In genomic region chr14:92785601-92786426, GRCh38 we compare ENCODE assay signal across 10 cellular contexts. TPM values are rescaled to one million over a fixed set of nuclear protein-coding genes. Genes with fewer than 3 reads are reported as not detected.
DNase-seq lines count a peak whose midpoint lies in the region; ATAC-seq and TF ChIP-seq lines count a peak whose summit lies in the region.
"Had no signal": no experiment of that assay in that cellular context is flagged by ENCODE, and none has a peak within 500 bp of the region (broad histone marks: within the 10 kb centered on the region; RNA-seq: fewer than 3 reads in every experiment).

No MANE protein-coding gene starts in this region.

- peak overlapping the region in 1 of 2 experiments; percentile 89 for H2BK12ac ChIP-seq in mesenchymal stem cell (ENCODE audit: low read length in 2 of 2)

- peak overlapping the region; percentile 11 for H2AFZ ChIP-seq in mesenchymal stem cell (ENCODE audit: low read depth, low read length)

- in situ Hi-C loops in ACHN (cut with HindIII; ENCODE audit: low pct_ligation_motif_present, low pct_unique_long_range_greater_than_20kb, low sequenced_read_pairs) = no loop called here

- no peaks in the 10 kb centered on the region for H3K27me3 ChIP-seq in mesenchymal stem cell (ENCODE audit: control insufficient read depth in 1 of 2, insufficient read depth in 1 of 2, low read length in 2 of 2)

- H2BK5ac ChIP-seq in mesenchymal stem cell (ENCODE audit: low read depth, low read length, poor library complexity, severe bottlenecking) = no peak overlapping the region

- H3K4me3 ChIP-seq in coronary artery = peak overlapping the region; percentile 16
- H3K4me3 ChIP-seq in mesenchymal stem cell (ENCODE audit: insufficient read depth in 1 of 2, low read depth in 1 of 2, low read length in 2 of 2) = peak overlapping the region in 1 of 2 experiments; percentile 60

- no peak overlapping the region for H3K14ac ChIP-seq in mesenchymal stem cell (ENCODE audit: low read length in 2 of 2)

- peak overlapping the region in 1 of 2 experiments; percentile 73 for H3K4ac ChIP-seq in mesenchymal stem cell (ENCODE audit: low read depth in 1 of 2, low read length in 2 of 2)

- H3K79me1 ChIP-seq in mesenchymal stem cell (replicated peaks; ENCODE audit: low read length, poor library complexity, severe bottlenecking) = no peaks in the 10 kb centered on the region

- H3K36me3 Mint-ChIP-seq in IgD-negative memory B cell = peaks cover 2% of the 10 kb centered on the region
- peaks cover 10 to 15% of the 10 kb centered on the region in 2 donors for H3K36me3 Mint-ChIP-seq in activated naive CD4-positive, alpha-beta T cell treated with anti-CD3 and anti-CD28 coated beads, Interleukin-2, amount 50 U/mL, for 72 hours

- no peak overlapping the region for H3K23ac ChIP-seq in mesenchymal stem cell (ENCODE audit: low read length in 2 of 2)

- H3K4me1 Mint-ChIP-seq in IgD-negative memory B cell = peaks cover 4 to 7% (median 6%) of the 10 kb centered on the region in 3 donors

- 68% methylated on average over 7 of the region's 7 CpGs for WGBS in mesenchymal stem cell

- H3K9me3 ChIP-seq in mesenchymal stem cell (ENCODE audit: control insufficient read depth, low read length) = peaks cover 31% of the 10 kb centered on the region

- no peak for ATAC-seq in activated naive CD4-positive, alpha-beta T cell treated with anti-CD3 and anti-CD28 coated beads, Interleukin-2, amount 50 U/mL, for 72 hours

- H2AK5ac ChIP-seq in mesenchymal stem cell (ENCODE audit: low read length, severe bottlenecking) = no peak overlapping the region

- peak overlapping the region in 2 of 3 donors; percentile 36 to 66 for H3K27ac Mint-ChIP-seq in IgD-negative memory B cell
- H3K27ac Mint-ChIP-seq in activated naive CD4-positive, alpha-beta T cell treated with anti-CD3 and anti-CD28 coated beads, Interleukin-2, amount 50 U/mL, for 72 hours = no peak overlapping the region

- H3K9ac ChIP-seq in mesenchymal stem cell (ENCODE audit: low read length) = peak overlapping the region; percentile 80

- peaks cover 2% of the 10 kb centered on the region for H3K4me1 ChIP-seq in mesenchymal stem cell (ENCODE audit: control insufficient read depth, insufficient read depth, low read depth, low read length)

- H4K91ac ChIP-seq in mesenchymal stem cell (ENCODE audit: low read length) = peak overlapping the region; percentile 50

- H3K27ac ChIP-seq in coronary artery = peak overlapping the region; percentile 56 to 86
- no peak overlapping the region for H3K27ac ChIP-seq in mesenchymal stem cell (ENCODE audit: low read length, poor library complexity, severe bottlenecking)

- H3K4me3 Mint-ChIP-seq in IgD-negative memory B cell = peak overlapping the region in 1 of 4 donors; percentile 48

- peak; percentile 54 for DNase-seq in ACHN
- DNase-seq in coronary artery (ENCODE audit: low spot score) = no peak
- peak; percentile 94 for DNase-seq in mesenchymal stem cell
- no peak for DNase-seq in stimulated activated naive CD4-positive, alpha-beta T cell treated with Interleukin-2 at 50 U/mL for 16 hours (lab: John Stamatoyannopoulos, UW)
- DNase-seq in activated naive CD4-positive, alpha-beta T cell treated with anti-CD3 and anti-CD28 coated beads, Interleukin-2, amount 50 U/mL, for 72 hours (ENCODE audit: low spot score in 2 of 2) = no peak
- no peak for DNase-seq in GM10266 (ENCODE audit: extremely low spot score)
- no peak for DNase-seq in retina
- DNase-seq: MM.1S; stimulated activated CD4-positive, alpha-beta T cell treated with anti-CD3 and anti-CD28 coated beads, Interleukin-4, amount 100 ng/mL, for 4 hours had no signal

- peak overlapping the region; percentile 34 for H2BK120ac ChIP-seq in mesenchymal stem cell (ENCODE audit: low read depth, low read length)

- TF ChIP-seq CTCF in coronary artery (IDR thresholded peaks at IDR 0.05) (no peak), GM10266 (IDR thresholded peaks at IDR 0.05; ENCODE audit: control insufficient read depth, insufficient read depth, low read depth, missing control alignments) (no peak)

- H3K9me3 Mint-ChIP-seq in IgD-negative memory B cell = peaks cover 2 to 16% (median 11%) of the 10 kb centered on the region in 3 donors
- peaks cover 12% of the 10 kb centered on the region in 2 donors for H3K9me3 Mint-ChIP-seq in activated naive CD4-positive, alpha-beta T cell treated with anti-CD3 and anti-CD28 coated beads, Interleukin-2, amount 50 U/mL, for 72 hours

- no peak overlapping the region for H3K4me2 ChIP-seq in mesenchymal stem cell (ENCODE audit: low read length, poor library complexity, severe bottlenecking)

- H3K36me3 ChIP-seq in mesenchymal stem cell (ENCODE audit: control insufficient read depth in 1 of 2, insufficient read depth in 2 of 2, low read depth in 1 of 2, low read length in 2 of 2) = no peaks in the 10 kb centered on the region

- no peaks in the 10 kb centered on the region for H3K27me3 Mint-ChIP-seq in IgD-negative memory B cell

- H4K8ac ChIP-seq in mesenchymal stem cell (ENCODE audit: low read length) = peak overlapping the region; percentile 80

- peak overlapping the region in 1 of 2 experiments; percentile 70 for H3K18ac ChIP-seq in mesenchymal stem cell (ENCODE audit: low read depth in 1 of 2, low read length in 2 of 2)

- H2BK15ac ChIP-seq in mesenchymal stem cell (ENCODE audit: low read depth, poor library complexity, severe bottlenecking) = no peak overlapping the region

RNA-seq across cellular contexts. Expression of gene GOLGA5, which starts 8.3 kb away (rescaled TPM):
- 20.2 TPM for polyA plus RNA-seq in IgD-negative memory B cell
- 54.0 TPM for polyA plus RNA-seq in mesenchymal stem cell (2013, experiment 1 of 2)
- polyA plus RNA-seq in mesenchymal stem cell (2013, experiment 2 of 2) = 53.2 TPM
- total RNA-seq in activated naive CD4-positive, alpha-beta T cell treated with anti-CD3 and anti-CD28 coated beads, Interleukin-2, amount 50 U/mL, for 72 hours = 10 to 100 TPM; 13.5 to 17.6 TPM

RNA-seq across cellular contexts. Expression of gene LGMN, which starts 37.4 kb away (rescaled TPM):
- polyA plus RNA-seq in IgD-negative memory B cell = 25.1 TPM
- polyA plus RNA-seq in mesenchymal stem cell (2013, experiment 1 of 2) = 83.7 TPM
- 86.4 TPM for polyA plus RNA-seq in mesenchymal stem cell (2013, experiment 2 of 2)
- 1 to 10 TPM; 1.2 to 3.8 TPM for total RNA-seq in activated naive CD4-positive, alpha-beta T cell treated with anti-CD3 and anti-CD28 coated beads, Interleukin-2, amount 50 U/mL, for 72 hours

Comparison
In these comparisons a context has a peak if more than half of its experiments do, and no peak if none do; other contexts are left out.
1. DNase-seq: peak in ACHN (single experiment) and mesenchymal stem cell (single experiment); none in coronary artery (single experiment), stimulated activated naive CD4-positive, alpha-beta T cell treated with Interleukin-2 at 50 U/mL for 16 hours (single experiment), activated naive CD4-positive, alpha-beta T cell treated with anti-CD3 and anti-CD28 coated beads, Interleukin-2, amount 50 U/mL, for 72 hours (0 of 2), GM10266 (single experiment) and retina (single experiment).
2. H3K27ac Mint-ChIP-seq: peak in IgD-negative memory B cell (2 of 3); none in activated naive CD4-positive, alpha-beta T cell treated with anti-CD3 and anti-CD28 coated beads, Interleukin-2, amount 50 U/mL, for 72 hours (0 of 2).